Comparison of ENCODE assay signal across 17 cellular contexts in genomic region chr5:84260939-84261338, GRCh38.
DNase-seq lines count a peak whose midpoint lies in the region; ATAC-seq and TF ChIP-seq lines count a peak whose summit lies in the region.
"Had no signal": no experiment of that assay in that cellular context is flagged by ENCODE, and none has a peak within 500 bp of the region (broad histone marks: within the 10 kb centered on the region; RNA-seq: fewer than 3 reads in every experiment).

No MANE protein-coding gene starts in this region.

- H3K4me1 ChIP-seq in thyroid gland, result no peaks in the 10 kb centered on the region
- H3K4me1 ChIP-seq: Peyer's patch had no signal

- no peak for TF ChIP-seq POLR2A in thyroid gland (IDR thresholded peaks at IDR 0.05)

- in situ Hi-C loops in G401 (cut with HindIII; ENCODE audit: low sequenced_read_pairs), result no loop called here

- H3K4me3 ChIP-seq in thyroid gland (replicated peaks in 1 of 3), result no peak overlapping the region
- H3K4me3 ChIP-seq: Peyer's patch had no signal

- no peaks in the 10 kb centered on the region for H3K27me3 Mint-ChIP-seq in activated T-cell treated with anti-CD3 and anti-CD28 coated beads, Interleukin-2, amount 50 U/mL, for 4 hours (ENCODE audit: low read depth)
- H3K27me3 Mint-ChIP-seq: B cell; CD4-positive, alpha-beta T cell; IgD-negative memory B cell had no signal

- no peaks in the 10 kb centered on the region for H3K9me3 Mint-ChIP-seq in activated T-cell treated with anti-CD3 and anti-CD28 coated beads, Interleukin-2, amount 50 U/mL, for 4 hours
- H3K9me3 Mint-ChIP-seq: CD4-positive, alpha-beta T cell; T-helper 1 cell treated with Interleukin-12 subunit alpha and Interleukin-12 subunit beta and Interleukin-4 antibody, amounts not matched to agents 30 μg/mL and 1 μg/mL, for 36 hours had no signal

- H3K27me3 ChIP-seq in thyroid gland, result no peaks in the 10 kb centered on the region
- H3K27me3 ChIP-seq: Peyer's patch had no signal

- H3K4me3 Mint-ChIP-seq in activated T-cell treated with anti-CD3 and anti-CD28 coated beads, Interleukin-2, amount 50 U/mL, for 4 hours, result no peak overlapping the region
- H3K4me3 Mint-ChIP-seq: B cell; CD4-positive, alpha-beta T cell; IgD-negative memory B cell; T-helper 1 cell treated with Interleukin-12 subunit alpha and Interleukin-12 subunit beta and Interleukin-4 antibody, amounts not matched to agents 30 μg/mL and 1 μg/mL, for 36 hours had no signal

- no peaks in the 10 kb centered on the region for H3K9me3 ChIP-seq in thyroid gland
- H3K9me3 ChIP-seq: Peyer's patch had no signal

- intact Hi-C loops in thyroid gland (cut with DNase I), result no loop called here

- no peaks in the 10 kb centered on the region for H3K36me3 Mint-ChIP-seq in activated T-cell treated with anti-CD3 and anti-CD28 coated beads, Interleukin-2, amount 50 U/mL, for 4 hours (ENCODE audit: insufficient read depth)
- H3K36me3 Mint-ChIP-seq: IgD-negative memory B cell had no signal

- H3K36me3 ChIP-seq in thyroid gland, result no peaks in the 10 kb centered on the region
- H3K36me3 ChIP-seq: Peyer's patch had no signal

- 94 to 96% methylated on average over 1 of the region's 1 CpG for WGBS in thyroid gland, 2 donors

- H3K27ac ChIP-seq in thyroid gland, result no peak overlapping the region
- H3K27ac ChIP-seq: Peyer's patch had no signal

- H3K4me1 Mint-ChIP-seq in activated T-cell treated with anti-CD3 and anti-CD28 coated beads, Interleukin-2, amount 50 U/mL, for 4 hours (ENCODE audit: low read depth), result no peaks in the 10 kb centered on the region
- H3K4me1 Mint-ChIP-seq: B cell, IgD-negative memory B cell had no signal

- DNase-seq in thyroid gland (no peak), epidermal melanocyte (ENCODE audit: insufficient read length, low spot score) (no peak), G401 (ENCODE audit: low spot score) (no peak)
- DNase-seq in activated T-cell treated with anti-CD3 and anti-CD28 coated beads, Interleukin-2, amount 50 U/mL, for 4 hours, result no peak
- DNase-seq: CD4-positive, alpha-beta T cell; H7; NCI-H187 treated with DMSO at 0.1 percent for 48 hours; NCI-H446 treated with DMSO at 0.1 percent for 48 hours; NCI-H774; Peyer's patch; SHP77 treated with DMSO at 0.1 percent for 48 hours had no signal

- no peak for TF ChIP-seq CTCF in thyroid gland (IDR thresholded peaks at IDR 0.05)

- ATAC-seq in GM19023 (IDR thresholded peaks at IDR 0.05; ENCODE audit: unreplicated experiment), result peak; percentile 46
- ATAC-seq in GM21576 (IDR thresholded peaks at IDR 0.05; ENCODE audit: unreplicated experiment), result peak; percentile 41
- peak; percentile 69 for ATAC-seq in HG02938 (IDR thresholded peaks at IDR 0.05; ENCODE audit: unreplicated experiment)
- no peak for ATAC-seq in activated T-cell treated with anti-CD3 and anti-CD28 coated beads, Interleukin-2, amount 50 U/mL, for 4 hours

Comparison
In these comparisons a context has a peak if more than half of its experiments do, and no peak if none do; other contexts are left out.
1. ATAC-seq: peak in GM19023 (single experiment), GM21576 (single experiment) and HG02938 (single experiment); none in activated T-cell treated with anti-CD3 and anti-CD28 coated beads, Interleukin-2, amount 50 U/mL, for 4 hours (0 of 2).